Comparison of ENCODE assay signal across 9 cellular contexts in genomic region chr14:69673578-69674305, GRCh38.
DNase-seq lines count a peak whose midpoint lies in the region; ATAC-seq and TF ChIP-seq lines count a peak whose summit lies in the region.
"Had no signal": no experiment of that assay in that cellular context is flagged by ENCODE, and none has a peak within 500 bp of the region (broad histone marks: within the 10 kb centered on the region; RNA-seq: fewer than 3 reads in every experiment).

No MANE protein-coding gene starts in this region.

- peaks cover 2% of the 10 kb centered on the region; the same call in 1 of the 2 replicates for H4K20me1 ChIP-seq in SU-DHL-6 (ENCODE audit: low read depth, low read length)

- TF ChIP-seq CTCF in SU-DHL-6 (IDR thresholded peaks at IDR 0.05; ENCODE audit: insufficient read depth, low read length, poor library complexity, severe bottlenecking), result no peak

- H3K27me3 Mint-ChIP-seq in activated CD4-positive, alpha-beta T cell treated with anti-CD3 and anti-CD28 coated beads for 36 hours, result no peaks in the 10 kb centered on the region

- WGBS in thymus, result 25% methylated on average over 9 of the region's 9 CpGs

- ATAC-seq in activated CD4-positive, alpha-beta T cell treated with anti-CD3 and anti-CD28 coated beads for 36 hours, result no peak
- no peak for ATAC-seq in HG02852 (IDR thresholded peaks at IDR 0.05; ENCODE audit: unreplicated experiment)

- H3K9me3 ChIP-seq in SU-DHL-6 (ENCODE audit: insufficient read depth, low read length), result no peaks in the 10 kb centered on the region
- H3K9me3 ChIP-seq in thymus (ENCODE audit: control insufficient read depth), result no peaks in the 10 kb centered on the region

- peaks cover 19% of the 10 kb centered on the region for H3K4me1 ChIP-seq in thymus (ENCODE audit: control insufficient read depth, insufficient read depth, low read length)

- peak overlapping the region; percentile 27 for H3K4me2 ChIP-seq in SU-DHL-6 (ENCODE audit: low read depth, low read length, poor library complexity, severe bottlenecking)

- H3K9me2 ChIP-seq in SU-DHL-6 (replicated peaks; ENCODE audit: insufficient read depth, low read length), result no peaks in the 10 kb centered on the region

- H3K27ac ChIP-seq in SU-DHL-6 (ENCODE audit: low read depth, low read length) (peak overlapping the region; percentile 73), thymus (ENCODE audit: low read depth) (peak overlapping the region; percentile 56)

- peaks cover 16% of the 10 kb centered on the region for H3F3A ChIP-seq in SU-DHL-6 (ENCODE audit: insufficient read depth)

- H3K36me3 ChIP-seq in SU-DHL-6 (ENCODE audit: low read length) (no peaks in the 10 kb centered on the region), thymus (ENCODE audit: control insufficient read depth, insufficient read depth) (no peaks in the 10 kb centered on the region)

- intact Hi-C loops in activated CD4-positive, alpha-beta T cell treated with anti-CD3 and anti-CD28 coated beads for 36 hours (cut with DNase I, micrococcal nuclease), result loop anchor here in 1 of 2 experiments (10.0 kb wide), 2 partner anchors 981 to 1881 kb away; no protein-coding TSS in a partner anchor

- H3K9me3 Mint-ChIP-seq in activated CD4-positive, alpha-beta T cell treated with anti-CD3 and anti-CD28 coated beads for 36 hours (ENCODE audit: low read depth), result no peaks in the 10 kb centered on the region

- peak overlapping the region; percentile 60 for H3K4me3 Mint-ChIP-seq in activated CD4-positive, alpha-beta T cell treated with anti-CD3 and anti-CD28 coated beads for 36 hours

- H3K4me3 ChIP-seq in SU-DHL-6 (ENCODE audit: insufficient read depth, low read length, poor library complexity, severe bottlenecking), result no peak overlapping the region
- H3K4me3 ChIP-seq in thymus (ENCODE audit: low read length), result no peak overlapping the region

- peak overlapping the region; percentile 99 for H3K27ac Mint-ChIP-seq in activated CD4-positive, alpha-beta T cell treated with anti-CD3 and anti-CD28 coated beads for 36 hours

- POLR2A ChIA-PET in activated CD4-positive, alpha-beta T cell treated with anti-CD3 and anti-CD28 coated beads for 36 hours (lab: Charles Lee), result interaction anchor here (0.7 to 2.1 kb wide), 4 partner anchors 20 to 62 kb away, joined by 5 to 8 read pairs (median 6); no protein-coding TSS in a partner anchor

- H3K4me1 Mint-ChIP-seq in activated CD4-positive, alpha-beta T cell treated with anti-CD3 and anti-CD28 coated beads for 36 hours, result peaks cover 95% of the 10 kb centered on the region

- CTCF ChIA-PET in activated CD4-positive, alpha-beta T cell treated with anti-CD3 and anti-CD28 coated beads for 36 hours (lab: Charles Lee), result interaction anchor here (0.6 to 2.9 kb wide), 17 partner anchors 9 to 1431 kb away, joined by 3 to 24 read pairs (median 5); partner anchors contain the start of gene SUSD6

- H3K9ac ChIP-seq in SU-DHL-6 (ENCODE audit: low read length), result peak overlapping the region; percentile 26; the same call in 1 of the 2 replicates

- H2AFZ ChIP-seq in SU-DHL-6 (ENCODE audit: low read depth, low read length, severe bottlenecking), result no peak overlapping the region

- H3K27me3 ChIP-seq in SU-DHL-6 (ENCODE audit: low read length) (no peaks in the 10 kb centered on the region), thymus (ENCODE audit: control insufficient read depth, insufficient read depth) (no peaks in the 10 kb centered on the region)

- peak; percentile 40 for DNase-seq in activated CD4-positive, alpha-beta T cell treated with anti-CD3 and anti-CD28 coated beads for 36 hours
- DNase-seq in activated CD4-positive, alpha-beta T cell treated with anti-CD3 and anti-CD28 coated beads for 4 hours, result no peak
- DNase-seq in iPS-NIHi11 (ENCODE audit: low spot score) (peak; percentile 28), dedifferentiated amniotic fluid mesenchymal stem cell (ENCODE audit: extremely low spot score) (no peak), mucosa of gallbladder (ENCODE audit: low spot score) (no peak)
- DNase-seq: hippocampal formation had no signal

- peaks cover 98% of the 10 kb centered on the region for H3K79me2 ChIP-seq in SU-DHL-6 (ENCODE audit: insufficient read depth, low read length)

- peaks cover 54% of the 10 kb centered on the region for H3K36me3 Mint-ChIP-seq in activated CD4-positive, alpha-beta T cell treated with anti-CD3 and anti-CD28 coated beads for 36 hours (ENCODE audit: low read depth)

Comparison
In these comparisons a context has a peak if more than half of its experiments do, and no peak if none do; other contexts are left out.
1. DNase-seq: peak in activated CD4-positive, alpha-beta T cell treated with anti-CD3 and anti-CD28 coated beads for 36 hours (single experiment) and iPS-NIHi11 (single experiment); none in activated CD4-positive, alpha-beta T cell treated with anti-CD3 and anti-CD28 coated beads for 4 hours (0 of 2), dedifferentiated amniotic fluid mesenchymal stem cell (single experiment) and mucosa of gallbladder (single experiment).